ENCODE assay signal across 15 cellular contexts in genomic region chr1:228823200-228823599, GRCh38.
"Had no signal": no experiment of that assay in that cellular context is flagged by ENCODE, and none has a peak within 500 bp of the region (broad histone marks: within the 10 kb centered on the region; RNA-seq: fewer than 3 reads in every experiment).

No MANE protein-coding gene starts in this region.

- H3K4me2 ChIP-seq: neural progenitor cell had no signal

- H3K36me3 ChIP-seq: esophagus squamous epithelium, neural progenitor cell, thoracic aorta, transverse colon had no signal

- H3K27ac ChIP-seq: esophagus squamous epithelium, neural progenitor cell, parathyroid adenoma, thoracic aorta, transverse colon had no signal

- H2AFZ ChIP-seq: neural progenitor cell, parathyroid adenoma had no signal

- H3K4me1 ChIP-seq: esophagus squamous epithelium, parathyroid adenoma had no signal

- DNase-seq: central memory CD4-positive, alpha-beta T cell; effector CD8-positive, alpha-beta T cell; endodermal cell; esophagus squamous epithelium; mesenchymal stem cell; naive thymus-derived CD4-positive, alpha-beta T cell; stimulated activated CD4-positive, alpha-beta T cell treated with anti-CD3 and anti-CD28 coated beads, Interleukin-2, amount 100 ng/mL, for 24 hours; stimulated activated CD4-positive, alpha-beta T cell treated with anti-CD3 and anti-CD28 coated beads, Interleukin-4, amount 100 ng/mL, for 24 hours; stimulated activated naive B cell treated with anti-CD40 and anti-IgM and Interleukin-4, amounts not matched to agents 10 μg/mL and 1 μg/mL and 100 μg/mL, for 72 hours; transverse colon had no signal

- H3K79me2 ChIP-seq: parathyroid adenoma had no signal

- H3K9me3 ChIP-seq: esophagus squamous epithelium, thoracic aorta, transverse colon had no signal

- H3K27me3 ChIP-seq: esophagus squamous epithelium, neural progenitor cell, transverse colon had no signal

- H3K4me3 ChIP-seq: esophagus squamous epithelium, neural progenitor cell, thoracic aorta, transverse colon had no signal

- ATAC-seq: left lobe of liver; naive thymus-derived CD4-positive, alpha-beta T cell; sciatic nerve; stimulated activated naive B cell treated with anti-CD40 and anti-IgM and Interleukin-4, amounts not matched to agents 10 μg/mL and 1 μg/mL and 100 μg/mL, for 72 hours had no signal
